In genomic region chr11:114079406-114080072, GRCh38 we compare ENCODE assay signal across 12 cellular contexts. TPM values are rescaled to one million over a fixed set of nuclear protein-coding genes. Genes with fewer than 3 reads are reported as not detected.
DNase-seq lines count a peak whose midpoint lies in the region; FAIRE-seq and TF ChIP-seq lines count a peak whose summit lies in the region.
"Had no signal": no experiment of that assay in that cellular context is flagged by ENCODE, and none has a peak within 500 bp of the region (broad histone marks: within the 10 kb centered on the region; RNA-seq: fewer than 3 reads in every experiment).

No MANE protein-coding gene starts in this region.

- H3K4me3 ChIP-seq in HEK293 (ENCODE audit: low read depth, low read length), result no peak overlapping the region
- no peak overlapping the region for H3K4me3 ChIP-seq in hepatocyte
- H3K4me3 ChIP-seq in small intestine (ENCODE audit: low read depth in 1 of 2, low read length in 2 of 2), result no peak overlapping the region
- H3K4me3 ChIP-seq: SJSA1 had no signal

- no peak for FAIRE-seq in small intestine (lab: Jason Lieb, UNC)

- peak overlapping the region in 3 of 5 experiments; percentile 12 to 79 (median 33) for H3K27ac Mint-ChIP-seq in brain

- no peaks in the 10 kb centered on the region for H3K9me3 ChIP-seq in HEK293 (ENCODE audit: control insufficient read depth, insufficient read depth, low read depth, low read length)
- H3K9me3 ChIP-seq in hepatocyte (ENCODE audit: low read depth), result no peaks in the 10 kb centered on the region
- H3K9me3 ChIP-seq in small intestine (ENCODE audit: control insufficient read depth, low read depth), result no peaks in the 10 kb centered on the region
- H3K9me3 ChIP-seq: SJSA1 had no signal

- peak overlapping the region; percentile 39 for H3K4me2 ChIP-seq in hepatocyte

- H3K27ac ChIP-seq in HEK293 (ENCODE audit: extremely low read depth, low read depth, low read length) (peak overlapping the region; percentile 20; the same call in 1 of the 2 replicates), hepatocyte (peak overlapping the region; percentile 89), small intestine (ENCODE audit: low read depth in 1 of 2, low read length in 1 of 2) (peak overlapping the region; percentile 8 to 72)
- H3K27ac ChIP-seq: SJSA1 had no signal

- no peaks in the 10 kb centered on the region for H3K36me3 Mint-ChIP-seq in brain

- CTCF ChIA-PET in HEK293 (lab: Yijun Ruan, JAX), result interaction anchor here (1.6 to 4.0 kb wide), 2 partner anchors 43 to 182 kb away, joined by 4 to 16 read pairs; no protein-coding TSS in a partner anchor

- no peak overlapping the region for H2AFZ ChIP-seq in hepatocyte

- WGBS in hepatocyte (ENCODE audit: low lambda C conversion rate, missing lambda C conversion rate), result 60% methylated on average over 6 of the region's 6 CpGs
- 63 to 87% (median 81%) methylated on average over 6 of the region's 6 CpGs for WGBS in small intestine, 3 donors

- H3K36me3 ChIP-seq in HEK293 (ENCODE audit: control insufficient read depth in 2 of 2, insufficient read depth in 1 of 2, low read length in 2 of 2), result no peaks in the 10 kb centered on the region
- no peaks in the 10 kb centered on the region for H3K36me3 ChIP-seq in hepatocyte (replicated peaks; ENCODE audit: insufficient read depth, low read depth)
- peaks cover 0 to 6% of the 10 kb centered on the region in 2 donors for H3K36me3 ChIP-seq in small intestine (ENCODE audit: control insufficient read depth in 2 of 2, insufficient read depth in 2 of 2, low read length in 2 of 2)
- H3K36me3 ChIP-seq: SJSA1 had no signal

- H3K27me3 ChIP-seq in hepatocyte (no peaks in the 10 kb centered on the region), small intestine (ENCODE audit: control insufficient read depth in 2 of 2, insufficient read depth in 2 of 2, low read length in 2 of 2) (no peaks in the 10 kb centered on the region)

- H3K79me2 ChIP-seq in hepatocyte, result peaks cover 69% of the 10 kb centered on the region

- peaks cover 37% of the 10 kb centered on the region for H3K4me1 ChIP-seq in HEK293 (ENCODE audit: control insufficient read depth, insufficient read depth, low read length)
- peaks cover 90% of the 10 kb centered on the region for H3K4me1 ChIP-seq in hepatocyte (ENCODE audit: insufficient read depth)
- peaks cover 8 to 43% of the 10 kb centered on the region in 2 donors for H3K4me1 ChIP-seq in small intestine (ENCODE audit: control insufficient read depth in 2 of 2, insufficient read depth in 1 of 2, low read depth in 1 of 2, low read length in 1 of 2)
- H3K4me1 ChIP-seq: SJSA1 had no signal

- H3K4me1 Mint-ChIP-seq in brain, result peaks cover 94% of the 10 kb centered on the region

- peaks cover 5% of the 10 kb centered on the region for H3K27me3 Mint-ChIP-seq in brain

- peaks cover 16% of the 10 kb centered on the region for H4K20me1 ChIP-seq in hepatocyte (ENCODE audit: insufficient read depth, poor library complexity, severe bottlenecking)

- H3K9me2 ChIP-seq in hepatocyte (replicated peaks; ENCODE audit: insufficient read depth), result no peaks in the 10 kb centered on the region

- H3K4me3 Mint-ChIP-seq in brain, result no peak overlapping the region

- H3K9me3 Mint-ChIP-seq in brain, result no peaks in the 10 kb centered on the region

- no peak for DNase-seq in hepatocyte (ENCODE audit: low spot score)
- DNase-seq in small intestine, result no peak
- no peak for DNase-seq in NCI-H1436 (lab: John Stamatoyannopoulos, UW)
- DNase-seq in NAMALWA (ENCODE audit: low spot score), result no peak
- DNase-seq in GM10266 (ENCODE audit: extremely low spot score), result no peak
- no peak for DNase-seq in NCI-H187 treated with DMSO at 0.1 percent for 48 hours (lab: John Stamatoyannopoulos, UW)
- DNase-seq: activated CD8-positive, alpha-beta memory T cell treated with anti-CD3 and anti-CD28 coated beads, Interleukin-2, amount 50 U/mL, for 48 hours; kidney glomerular epithelial cell; NCI-H2107 had no signal

- TF ChIP-seq CTCF in HEK293 (tag by site-specific recombination; IDR thresholded peaks at IDR 0.05) (no peak), brain (conservative IDR thresholded peaks at IDR 0.05) (no peak), hepatocyte (IDR thresholded peaks at IDR 0.05; ENCODE audit: poor library complexity) (no peak), GM10266 (IDR thresholded peaks at IDR 0.05; ENCODE audit: control insufficient read depth, insufficient read depth, low read depth, missing control alignments) (no peak)

- POLR2A ChIA-PET in HEK293 (lab: Yijun Ruan, JAX), result no interaction called here

TF ChIP-seq in HEK293, 187 proteins besides CTCF, POLR2A, EP300 and RAD21:
- TF ChIP-seq GLIS1 (tag by site-specific recombination; IDR thresholded peaks at IDR 0.05) (peak; percentile 72), BCL11A (tag by site-specific recombination; IDR thresholded peaks at IDR 0.05; ENCODE audit: low read depth) (no peak), ZNF311 (tag by site-specific recombination; IDR thresholded peaks at IDR 0.05; ENCODE audit: borderline replicate concordance) (no peak), INSM2 (tag by site-specific recombination; IDR thresholded peaks at IDR 0.05) (no peak), ZNF704 (tag by site-specific recombination; IDR thresholded peaks at IDR 0.05) (no peak), ZNF513 (tag by site-specific recombination; IDR thresholded peaks at IDR 0.05) (no peak), ZBTB1 (tag by site-specific recombination; IDR thresholded peaks at IDR 0.05) (no peak), ZNF473 (tag by site-specific recombination; IDR thresholded peaks at IDR 0.05) (no peak), HIC1 (tag by site-specific recombination; IDR thresholded peaks at IDR 0.05) (no peak), KLF9 (tag by site-specific recombination; IDR thresholded peaks at IDR 0.05; ENCODE audit: low read depth) (no peak), ZIC2 (tag by site-specific recombination; IDR thresholded peaks at IDR 0.05) (peak; percentile 36; the same call in 1 of the 2 replicates), EGR2 (tag by site-specific recombination; IDR thresholded peaks at IDR 0.05; ENCODE audit: low read depth) (no peak), ZNF302 (tag by site-specific recombination; IDR thresholded peaks at IDR 0.05; ENCODE audit: low read depth) (no peak)

RNA-seq across cellular contexts. Expression of gene ZBTB16, which starts 20.0 kb away (rescaled TPM):
- polyA plus RNA-seq in brain (ENCODE audit: insufficient read depth, low read depth, low replicate concordance) (10.3 TPM), hepatocyte (52.3 and 67.5 TPM in 2 replicates), small intestine (10 to 100 TPM in 2 of 3 donors, 1 to 10 TPM in 1; 7.8 to 32.4 (median 27.1) TPM)
- total RNA-seq in hepatocyte, result 21.0 and 30.1 TPM in 2 replicates
- total RNA-seq: SJSA1 had no signal

Comparison
In these comparisons a context has a peak if more than half of its experiments do, and no peak if none do; other contexts are left out.
1. H3K27ac ChIP-seq: peak in every context shown above with its lines; median percentile 89 in hepatocyte; 40 in small intestine; 20 in HEK293.